ENCODE assay signal across 8 cellular contexts in the genomic region with DNA sequence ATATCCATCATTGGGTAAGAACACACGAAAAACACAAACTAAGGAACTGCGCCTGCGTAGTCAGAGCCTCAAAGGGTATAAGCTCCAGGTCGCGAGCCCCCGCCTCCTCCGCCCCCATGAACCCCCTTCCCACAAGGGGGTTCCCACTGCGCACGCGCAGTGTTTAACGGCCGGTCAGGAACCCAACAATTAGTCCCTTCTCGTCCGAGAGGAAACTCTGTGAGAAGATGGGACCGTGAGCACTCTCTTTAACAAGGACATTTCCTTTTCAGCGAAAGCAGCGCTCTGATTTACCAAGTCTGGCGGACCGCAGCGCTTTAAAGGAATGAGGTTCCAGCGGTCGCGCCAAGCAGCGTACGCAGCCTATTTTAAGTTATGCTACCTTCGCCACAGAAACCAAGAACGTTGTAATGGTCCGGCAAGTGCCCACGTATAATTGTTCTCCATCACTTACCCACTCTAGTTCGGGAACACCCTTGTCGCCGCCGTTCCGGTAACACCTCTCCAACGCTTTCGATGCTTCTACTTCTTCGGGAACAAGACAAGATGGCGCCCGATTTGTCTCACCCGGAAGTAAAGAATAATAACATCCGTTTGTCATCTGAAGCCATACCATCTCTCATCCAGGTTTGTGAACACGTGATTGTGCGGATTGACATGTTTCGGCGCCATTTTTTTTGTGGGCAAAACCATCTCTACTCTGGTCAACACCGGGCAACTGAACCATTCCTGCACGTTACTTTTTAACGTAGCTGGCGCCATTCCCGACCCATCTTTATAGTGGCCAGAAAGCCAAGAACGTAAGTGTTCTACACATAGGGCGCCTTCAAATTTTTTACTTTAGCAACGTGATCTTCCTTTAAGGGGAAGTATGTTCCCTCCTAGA. TPM values are rescaled to one million over a fixed set of nuclear protein-coding genes. Genes with fewer than 3 reads are reported as not detected.
DNase-seq lines count a peak whose midpoint lies in the region; ATAC-seq and TF ChIP-seq lines count a peak whose summit lies in the region.

A gene with protein sequence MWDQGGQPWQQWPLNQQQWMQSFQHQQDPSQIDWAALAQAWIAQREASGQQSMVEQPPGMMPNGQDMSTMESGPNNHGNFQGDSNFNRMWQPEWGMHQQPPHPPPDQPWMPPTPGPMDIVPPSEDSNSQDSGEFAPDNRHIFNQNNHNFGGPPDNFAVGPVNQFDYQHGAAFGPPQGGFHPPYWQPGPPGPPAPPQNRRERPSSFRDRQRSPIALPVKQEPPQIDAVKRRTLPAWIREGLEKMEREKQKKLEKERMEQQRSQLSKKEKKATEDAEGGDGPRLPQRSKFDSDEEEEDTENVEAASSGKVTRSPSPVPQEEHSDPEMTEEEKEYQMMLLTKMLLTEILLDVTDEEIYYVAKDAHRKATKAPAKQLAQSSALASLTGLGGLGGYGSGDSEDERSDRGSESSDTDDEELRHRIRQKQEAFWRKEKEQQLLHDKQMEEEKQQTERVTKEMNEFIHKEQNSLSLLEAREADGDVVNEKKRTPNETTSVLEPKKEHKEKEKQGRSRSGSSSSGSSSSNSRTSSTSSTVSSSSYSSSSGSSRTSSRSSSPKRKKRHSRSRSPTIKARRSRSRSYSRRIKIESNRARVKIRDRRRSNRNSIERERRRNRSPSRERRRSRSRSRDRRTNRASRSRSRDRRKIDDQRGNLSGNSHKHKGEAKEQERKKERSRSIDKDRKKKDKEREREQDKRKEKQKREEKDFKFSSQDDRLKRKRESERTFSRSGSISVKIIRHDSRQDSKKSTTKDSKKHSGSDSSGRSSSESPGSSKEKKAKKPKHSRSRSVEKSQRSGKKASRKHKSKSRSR (minus strand): TSS at position 548 of the 886 bp plus-strand sequence. CDS start 10,649 bp downstream, outside the sequence.

- peaks cover 25% of the 10 kb centered on the region for H3K4me1 ChIP-seq in PC-3 (ENCODE audit: insufficient read depth, low read length)
- peaks cover 45% of the 10 kb centered on the region for H3K4me1 ChIP-seq in mucosa of descending colon (ENCODE audit: low read depth)

- peak within 1 kb of the TSS; percentile 97 for H3K9ac ChIP-seq in PC-3 (ENCODE audit: low read length)

- peak; percentile 81 for ATAC-seq in GM21576 (IDR thresholded peaks at IDR 0.05; ENCODE audit: unreplicated experiment)
- peak; percentile 74 for ATAC-seq in PC-3
- ATAC-seq in mucosa of descending colon, result peak; percentile 95

- TF ChIP-seq CTCF in PC-3 (conservative IDR thresholded peaks at IDR 0.05; ENCODE audit: low read depth, low read length), result no peak
- TF ChIP-seq CTCF in mucosa of descending colon (IDR thresholded peaks at IDR 0.05), result no peak

- H4K20me1 ChIP-seq in PC-3 (ENCODE audit: low read length), result peaks cover 44% of the 10 kb centered on the region

- H3K36me3 ChIP-seq in PC-3 (ENCODE audit: low read depth, low read length), result peaks cover 8% of the 10 kb centered on the region; the same call in 1 of the 2 replicates
- no peaks in the 10 kb centered on the region for H3K36me3 ChIP-seq in mucosa of descending colon (ENCODE audit: low read depth)

- no peak for TF ChIP-seq RAD21 in Ishikawa (IDR thresholded peaks at IDR 0.05; ENCODE audit: low read depth)

- no peaks in the 10 kb centered on the region for H3K9me2 ChIP-seq in PC-3 (replicated peaks; ENCODE audit: low read length)

- H3K27ac ChIP-seq in PC-3 (ENCODE audit: low read length), result peak within 1 kb of the TSS; percentile 83
- H3K27ac ChIP-seq in epithelial cell of prostate, result peak within 1 kb of the TSS; percentile 91

- H3K79me2 ChIP-seq in PC-3 (ENCODE audit: low read length), result peaks cover 74% of the 10 kb centered on the region

- H3F3A ChIP-seq in PC-3 (ENCODE audit: low read length, unreplicated experiment), result no peaks in the 10 kb centered on the region

- no peak for TF ChIP-seq EP300 in Ishikawa (IDR thresholded peaks at IDR 0.05; ENCODE audit: borderline replicate concordance)

- CTCF ChIA-PET in PC-3 (lab: Charles Lee), result interaction anchor here (1.8 kb wide), 1 partner anchor 95 kb away, joined by 5 read pairs; no protein-coding TSS in a partner anchor

- H3K4me3 ChIP-seq in PC-3 (ENCODE audit: low read length) (peak within 1 kb of the TSS; percentile 82), mucosa of descending colon (peak within 1 kb of the TSS; percentile 57)

- DNase-seq in DMS114 treated with DMSO at 0.1 percent for 48 hours (lab: John Stamatoyannopoulos, UW; ENCODE audit: unreplicated experiment), result peak; percentile 96
- peak; percentile 92 for DNase-seq in PC-3
- peak; percentile 78 for DNase-seq in activated T-cell treated with anti-CD3 and anti-CD28 coated beads for 48 hours (ENCODE audit: low read depth)
- peak; percentile 93 for DNase-seq in epithelial cell of prostate (ENCODE audit: low read depth, low spot score)
- DNase-seq in mucosa of descending colon, result peak; percentile 82 to 96 (median 88)
- DNase-seq in stimulated activated CD8-positive, alpha-beta memory T cell treated with anti-CD3 and anti-CD28 coated beads, Interleukin-4, amount 100 ng/mL, for 24 hours (ENCODE audit: low read depth), result peak; percentile 78

- no peaks in the 10 kb centered on the region for H3K9me3 ChIP-seq in PC-3 (ENCODE audit: low read length)
- no peaks in the 10 kb centered on the region for H3K9me3 ChIP-seq in mucosa of descending colon

- TSS peak; percentile 59 for BruUV-seq in PC-3 (replicated peaks; lab: Mats Ljungman, UMichigan)

- POLR2A ChIA-PET in PC-3 (lab: Charles Lee; ENCODE audit: unreplicated experiment), result interaction anchor here (0.5 to 0.6 kb wide), 3 partner anchors 31 to 144 kb away, joined by 3 to 10 read pairs (median 4); a partner anchor contains a TSS

- peak within 1 kb of the TSS; percentile 90 for H3K4me2 ChIP-seq in PC-3 (ENCODE audit: low read length)

- intact Hi-C loops in PC-3 (cut with micrococcal nuclease), result loop anchor here (2.0 to 5.0 kb wide), 2 partner anchors 32 to 97 kb away; no protein-coding TSS in a partner anchor
- intact Hi-C loops in mucosa of descending colon (cut with DNase I, micrococcal nuclease), result no loop called here

- H3K27me3 ChIP-seq in PC-3 (ENCODE audit: low read length), result no peaks in the 10 kb centered on the region

- H2AFZ ChIP-seq in PC-3 (ENCODE audit: low read length), result peak within 1 kb of the TSS; percentile 88

TF ChIP-seq in Ishikawa, 13 proteins besides CTCF, POLR2A, EP300 and RAD21:
- TF ChIP-seq, protein P1, sequence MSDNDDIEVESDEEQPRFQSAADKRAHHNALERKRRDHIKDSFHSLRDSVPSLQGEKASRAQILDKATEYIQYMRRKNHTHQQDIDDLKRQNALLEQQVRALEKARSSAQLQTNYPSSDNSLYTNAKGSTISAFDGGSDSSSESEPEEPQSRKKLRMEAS (IDR thresholded peaks at IDR 0.05), result peak; percentile 89
- TF ChIP-seq FOXM1 (IDR thresholded peaks at IDR 0.05; ENCODE audit: borderline replicate concordance, low read depth) (no peak; the same call in 1 of the 2 replicates), CREB1 (IDR thresholded peaks at IDR 0.05; ENCODE audit: low read depth) (no peak), ZBTB7A (IDR thresholded peaks at IDR 0.05; ENCODE audit: low read depth) (peak; percentile 93), CEBPB (IDR thresholded peaks at IDR 0.05) (no peak), NFIC (IDR thresholded peaks at IDR 0.05) (peak; percentile 40), TEAD4 (IDR thresholded peaks at IDR 0.05) (no peak), TAF1 (IDR thresholded peaks at IDR 0.05; ENCODE audit: low read depth) (peak; percentile 56; the same call in 1 of the 2 replicates), YY1 (IDR thresholded peaks at IDR 0.05; ENCODE audit: low read depth) (peak; percentile 99), TCF12 (IDR thresholded peaks at IDR 0.05; ENCODE audit: low read depth) (no peak), EGR1 (IDR thresholded peaks at IDR 0.05) (peak; percentile 92)
- TF ChIP-seq, protein P2, sequence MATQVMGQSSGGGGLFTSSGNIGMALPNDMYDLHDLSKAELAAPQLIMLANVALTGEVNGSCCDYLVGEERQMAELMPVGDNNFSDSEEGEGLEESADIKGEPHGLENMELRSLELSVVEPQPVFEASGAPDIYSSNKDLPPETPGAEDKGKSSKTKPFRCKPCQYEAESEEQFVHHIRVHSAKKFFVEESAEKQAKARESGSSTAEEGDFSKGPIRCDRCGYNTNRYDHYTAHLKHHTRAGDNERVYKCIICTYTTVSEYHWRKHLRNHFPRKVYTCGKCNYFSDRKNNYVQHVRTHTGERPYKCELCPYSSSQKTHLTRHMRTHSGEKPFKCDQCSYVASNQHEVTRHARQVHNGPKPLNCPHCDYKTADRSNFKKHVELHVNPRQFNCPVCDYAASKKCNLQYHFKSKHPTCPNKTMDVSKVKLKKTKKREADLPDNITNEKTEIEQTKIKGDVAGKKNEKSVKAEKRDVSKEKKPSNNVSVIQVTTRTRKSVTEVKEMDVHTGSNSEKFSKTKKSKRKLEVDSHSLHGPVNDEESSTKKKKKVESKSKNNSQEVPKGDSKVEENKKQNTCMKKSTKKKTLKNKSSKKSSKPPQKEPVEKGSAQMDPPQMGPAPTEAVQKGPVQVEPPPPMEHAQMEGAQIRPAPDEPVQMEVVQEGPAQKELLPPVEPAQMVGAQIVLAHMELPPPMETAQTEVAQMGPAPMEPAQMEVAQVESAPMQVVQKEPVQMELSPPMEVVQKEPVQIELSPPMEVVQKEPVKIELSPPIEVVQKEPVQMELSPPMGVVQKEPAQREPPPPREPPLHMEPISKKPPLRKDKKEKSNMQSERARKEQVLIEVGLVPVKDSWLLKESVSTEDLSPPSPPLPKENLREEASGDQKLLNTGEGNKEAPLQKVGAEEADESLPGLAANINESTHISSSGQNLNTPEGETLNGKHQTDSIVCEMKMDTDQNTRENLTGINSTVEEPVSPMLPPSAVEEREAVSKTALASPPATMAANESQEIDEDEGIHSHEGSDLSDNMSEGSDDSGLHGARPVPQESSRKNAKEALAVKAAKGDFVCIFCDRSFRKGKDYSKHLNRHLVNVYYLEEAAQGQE (IDR thresholded peaks at IDR 0.05; ENCODE audit: low read depth), result no peak
- TF ChIP-seq, protein P3, sequence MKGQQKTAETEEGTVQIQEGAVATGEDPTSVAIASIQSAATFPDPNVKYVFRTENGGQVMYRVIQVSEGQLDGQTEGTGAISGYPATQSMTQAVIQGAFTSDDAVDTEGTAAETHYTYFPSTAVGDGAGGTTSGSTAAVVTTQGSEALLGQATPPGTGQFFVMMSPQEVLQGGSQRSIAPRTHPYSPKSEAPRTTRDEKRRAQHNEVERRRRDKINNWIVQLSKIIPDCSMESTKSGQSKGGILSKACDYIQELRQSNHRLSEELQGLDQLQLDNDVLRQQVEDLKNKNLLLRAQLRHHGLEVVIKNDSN (IDR thresholded peaks at IDR 0.05), result peak; percentile 95

RNA-seq across cellular contexts. Expression of the gene that starts here (rescaled TPM):
- total RNA-seq in PC-3 (2014; rRNA removed) (37.7 and 42.5 TPM in 2 replicates), mucosa of descending colon (100 to 1,000 TPM in 2 of 3 donors, 10 to 100 TPM in 1; 77.4 to 121 (median 105) TPM)

Comparison
In these comparisons a context has a peak if more than half of its experiments do, and no peak if none do; other contexts are left out.
1. Peak in every context shown above with its lines: DNase-seq, ATAC-seq, H3K4me3 ChIP-seq and H3K27ac ChIP-seq.